Comparison of ENCODE assay signal across 28 cellular contexts in the genomic region with DNA sequence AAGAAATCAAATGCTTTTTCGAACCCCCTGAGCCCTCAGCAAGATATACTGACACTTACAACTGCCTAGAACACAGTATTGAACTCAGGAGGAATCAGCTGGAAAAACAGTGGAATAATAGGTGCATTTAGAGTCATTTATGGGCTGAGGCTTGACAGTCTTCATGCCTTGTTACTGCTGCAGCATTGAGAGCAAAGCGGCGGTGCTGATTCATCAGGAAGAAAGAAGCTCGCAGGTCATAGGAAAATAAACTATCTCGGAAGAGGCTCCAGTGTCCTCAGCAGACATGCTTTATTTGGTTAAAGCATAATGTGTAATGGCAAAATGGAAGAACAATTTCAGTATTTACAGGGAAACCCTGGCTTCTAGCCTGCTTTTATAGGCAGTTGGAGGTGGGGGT. TPM values are rescaled to one million over a fixed set of nuclear protein-coding genes. Genes with fewer than 3 reads are reported as not detected.
DNase-seq lines count a peak whose midpoint lies in the region; ATAC-seq, FAIRE-seq and TF ChIP-seq lines count a peak whose summit lies in the region.
"Had no signal": no experiment of that assay in that cellular context is flagged by ENCODE, and none has a peak within 500 bp of the region (broad histone marks: within the 10 kb centered on the region; RNA-seq: fewer than 3 reads in every experiment).

No MANE protein-coding gene starts in this region.

- no peak overlapping the region for H3K4me3 Mint-ChIP-seq in astrocyte (ENCODE audit: unreplicated experiment)
- H3K4me3 Mint-ChIP-seq in glutamatergic neuron (ENCODE audit: unreplicated experiment): peak overlapping the region; percentile 0
- no peak overlapping the region for H3K4me3 Mint-ChIP-seq in T-helper 17 cell
- H3K4me3 Mint-ChIP-seq: activated naive CD8-positive, alpha-beta T cell; immature natural killer cell; stimulated activated naive CD8-positive, alpha-beta T cell treated with anti-CD3 and anti-CD28 coated beads, Interleukin-15, amount 100 ng/mL, for 72 hours; T-helper 1 cell treated with Interleukin-12 subunit alpha and Interleukin-12 subunit beta and Interleukin-4 antibody, amounts not matched to agents 30 μg/mL and 1 μg/mL, for 36 hours had no signal

- H3K14ac ChIP-seq in neuronal stem cell (ENCODE audit: low read length): no peak overlapping the region

- no peak overlapping the region for H4K91ac ChIP-seq in neuronal stem cell (ENCODE audit: low read depth, low read length, poor library complexity)

- TF ChIP-seq CTCF in astrocyte (IDR thresholded peaks at IDR 0.05; ENCODE audit: insufficient read depth, low read depth, low read length) (no peak), glutamatergic neuron (IDR thresholded peaks at IDR 0.05; ENCODE audit: partially characterized antibody, unreplicated experiment) (no peak)

- no peaks in the 10 kb centered on the region for H3K36me3 Mint-ChIP-seq in astrocyte (ENCODE audit: low read depth, unreplicated experiment)
- H3K36me3 Mint-ChIP-seq in glutamatergic neuron (ENCODE audit: unreplicated experiment): no peaks in the 10 kb centered on the region
- H3K36me3 Mint-ChIP-seq in T-helper 17 cell (ENCODE audit: low read depth): no peaks in the 10 kb centered on the region
- H3K36me3 Mint-ChIP-seq: activated naive CD8-positive, alpha-beta T cell; immature natural killer cell had no signal

- no peak overlapping the region for H2BK15ac ChIP-seq in neuronal stem cell (ENCODE audit: low read length)

- H2BK120ac ChIP-seq in neuronal stem cell (ENCODE audit: low read depth, low read length): no peak overlapping the region

- no peak for FAIRE-seq in astrocyte (lab: Jason Lieb, UNC)
- FAIRE-seq: A549, GM12891, HepG2 had no signal

- no peaks in the 10 kb centered on the region for H3K79me2 ChIP-seq in astrocyte (ENCODE audit: insufficient read depth, low read length)

- no peak overlapping the region for H2BK5ac ChIP-seq in neuronal stem cell (ENCODE audit: low read length)

- H3K4ac ChIP-seq in neuronal stem cell (ENCODE audit: low read length): no peak overlapping the region

- H3K9me3 Mint-ChIP-seq in astrocyte (ENCODE audit: unreplicated experiment) (no peaks in the 10 kb centered on the region), glutamatergic neuron (ENCODE audit: unreplicated experiment) (no peaks in the 10 kb centered on the region)
- H3K9me3 Mint-ChIP-seq: activated T-helper 2 cell treated with anti-CD3 and anti-CD28 coated beads, Interferon-gamma antibody, Interleukin-2, Interleukin-4, amounts not matched to agents 10 μg/mL and 5 μg/mL and 100 μg/mL, durations not matched to agents 14 hours and 24 hours and 36 hours; immature natural killer cell; stimulated activated naive CD8-positive, alpha-beta T cell treated with anti-CD3 and anti-CD28 coated beads, Interleukin-15, amount 100 ng/mL, for 72 hours; T-helper 1 cell treated with Interleukin-12 subunit alpha and Interleukin-12 subunit beta and Interleukin-4 antibody, amounts not matched to agents 30 μg/mL and 1 μg/mL, for 36 hours had no signal

- H3K27ac Mint-ChIP-seq in astrocyte (ENCODE audit: unreplicated experiment) (peak overlapping the region; percentile 10), glutamatergic neuron (ENCODE audit: unreplicated experiment) (peak overlapping the region; percentile 41), T-helper 17 cell (no peak overlapping the region)
- H3K27ac Mint-ChIP-seq: activated naive CD8-positive, alpha-beta T cell; activated T-helper 2 cell treated with anti-CD3 and anti-CD28 coated beads, Interferon-gamma antibody, Interleukin-2, Interleukin-4, amounts not matched to agents 10 μg/mL and 5 μg/mL and 100 μg/mL, durations not matched to agents 14 hours and 24 hours and 36 hours; immature natural killer cell; T-helper 1 cell treated with Interleukin-12 subunit alpha and Interleukin-12 subunit beta and Interleukin-4 antibody, amounts not matched to agents 30 μg/mL and 1 μg/mL, for 36 hours had no signal

- H3K9ac ChIP-seq in astrocyte (ENCODE audit: low read length): no peak overlapping the region
- no peak overlapping the region for H3K9ac ChIP-seq in neuronal stem cell (ENCODE audit: low read depth, low read length, poor library complexity)

- ATAC-seq in HG03135 (IDR thresholded peaks at IDR 0.05; ENCODE audit: unreplicated experiment) (no peak), T-helper 17 cell (no peak), GM21529 (IDR thresholded peaks at IDR 0.05; ENCODE audit: unreplicated experiment) (no peak)
- ATAC-seq: A549; HepG2; mucosa of descending colon; stimulated activated naive CD8-positive, alpha-beta T cell treated with anti-CD3 and anti-CD28 coated beads, Interleukin-15, amount 100 ng/mL, for 72 hours had no signal

- H3K23ac ChIP-seq in neuronal stem cell (ENCODE audit: low read depth, low read length, poor library complexity): no peak overlapping the region

- no peaks in the 10 kb centered on the region for H4K20me1 ChIP-seq in astrocyte (ENCODE audit: insufficient read depth, low read length)

- H3K4me1 Mint-ChIP-seq in astrocyte (ENCODE audit: low read depth, unreplicated experiment) (peaks cover 18% of the 10 kb centered on the region), glutamatergic neuron (ENCODE audit: low read depth, unreplicated experiment) (peaks cover 36% of the 10 kb centered on the region), T-helper 17 cell (peaks cover 3% of the 10 kb centered on the region)
- H3K4me1 Mint-ChIP-seq: immature natural killer cell; stimulated activated naive CD8-positive, alpha-beta T cell treated with anti-CD3 and anti-CD28 coated beads, Interleukin-15, amount 100 ng/mL, for 72 hours had no signal

- H3K4me3 ChIP-seq in astrocyte (ENCODE audit: insufficient read depth, low read depth, low read length) (no peak overlapping the region), neuronal stem cell (ENCODE audit: low read length in 2 of 2) (peak overlapping the region in 1 of 2 donors; percentile 42)
- H3K4me3 ChIP-seq: A549, ascending aorta, left ventricle myocardium inferior, mucosa of descending colon, Peyer's patch, tibial nerve had no signal

- H3K27ac ChIP-seq in astrocyte (ENCODE audit: low read depth, low read length) (no peak overlapping the region), neuronal stem cell (replicated peaks; ENCODE audit: low read length) (peak overlapping the region; percentile 85)
- H3K27ac ChIP-seq: A549, ascending aorta, left ventricle myocardium inferior, Peyer's patch, tibial nerve, WERI-Rb-1 had no signal

- H3K9me3 ChIP-seq in astrocyte (ENCODE audit: insufficient read depth, low read depth, low read length) (no peaks in the 10 kb centered on the region), neuronal stem cell (replicated peaks in 1 of 2; ENCODE audit: control insufficient read depth in 2 of 2, insufficient read depth in 1 of 2, low read depth in 1 of 2, low read length in 2 of 2) (no peaks in the 10 kb centered on the region), T-helper 17 cell (ENCODE audit: control insufficient read depth, low read length, poor library complexity, severe bottlenecking) (no peaks in the 10 kb centered on the region)
- H3K9me3 ChIP-seq: A549, ascending aorta, BE2C, left ventricle myocardium inferior, mucosa of descending colon, Peyer's patch, tibial nerve had no signal

- H2AFZ ChIP-seq in astrocyte (ENCODE audit: low read depth, low read length): no peak overlapping the region
- H2AFZ ChIP-seq in neuronal stem cell (ENCODE audit: low read length): peak overlapping the region; percentile 75

- no peak overlapping the region for H4K8ac ChIP-seq in neuronal stem cell (ENCODE audit: low read depth, low read length)

- H3K4me1 ChIP-seq in astrocyte (ENCODE audit: insufficient read depth, low read length) (peaks cover 4% of the 10 kb centered on the region), neuronal stem cell (ENCODE audit: control insufficient read depth in 2 of 2, insufficient read depth in 1 of 2, low read depth in 1 of 2, low read length in 2 of 2) (peaks cover 25 to 34% of the 10 kb centered on the region in 2 donors)
- H3K4me1 ChIP-seq: A549, ascending aorta, BE2C, left ventricle myocardium inferior, Peyer's patch had no signal

- H2AK5ac ChIP-seq in neuronal stem cell (ENCODE audit: low read depth, low read length): no peak overlapping the region

- H3K27me3 ChIP-seq in astrocyte (ENCODE audit: insufficient read depth, low read length) (no peaks in the 10 kb centered on the region), neuronal stem cell (ENCODE audit: control insufficient read depth in 3 of 3, insufficient read depth in 3 of 3, low read depth in 1 of 3, low read length in 3 of 3) (no peaks in the 10 kb centered on the region)
- H3K27me3 ChIP-seq: ascending aorta, Peyer's patch had no signal

- peak overlapping the region; percentile 47 for H3K4me2 ChIP-seq in astrocyte (ENCODE audit: low read length)
- no peak overlapping the region for H3K4me2 ChIP-seq in neuronal stem cell (ENCODE audit: insufficient read depth, low read length, poor library complexity, severe bottlenecking)
- H3K4me2 ChIP-seq: A549 had no signal

- H3K79me1 ChIP-seq in neuronal stem cell (ENCODE audit: low read depth, low read length): no peaks in the 10 kb centered on the region

- H3K36me3 ChIP-seq in astrocyte (ENCODE audit: insufficient read depth, low read length) (no peaks in the 10 kb centered on the region), neuronal stem cell (replicated peaks in 1 of 2; ENCODE audit: control insufficient read depth in 2 of 2, insufficient read depth in 2 of 2, low read length in 2 of 2) (no peaks in the 10 kb centered on the region)
- H3K36me3 ChIP-seq: ascending aorta, BE2C, left ventricle myocardium inferior, Peyer's patch, tibial nerve, WERI-Rb-1 had no signal

- H3K27me3 Mint-ChIP-seq in astrocyte (ENCODE audit: low read depth, unreplicated experiment): peaks cover 7% of the 10 kb centered on the region
- H3K27me3 Mint-ChIP-seq in glutamatergic neuron (ENCODE audit: unreplicated experiment): no peaks in the 10 kb centered on the region
- H3K27me3 Mint-ChIP-seq in T-helper 17 cell: peaks cover 59% of the 10 kb centered on the region

- H2BK12ac ChIP-seq in neuronal stem cell (ENCODE audit: low read length): no peak overlapping the region

- H3K18ac ChIP-seq in neuronal stem cell (ENCODE audit: low read length): peak overlapping the region; percentile 20

- no CpG with 5 or more reads among the region's 5 CpGs for WGBS in neuronal stem cell (ENCODE audit: extremely low coverage in 2 of 2, insufficient read length in 2 of 2, insufficient replicate concordance in 1 of 2), 2 donors

- DNase-seq in EH (ENCODE audit: low read depth) (peak; percentile 6), astrocyte (ENCODE audit: low read depth) (peak; percentile 14), glutamatergic neuron (no peak), neuronal stem cell (ENCODE audit: low spot score) (no peak), T-helper 17 cell (no peak), NCI-H2171 treated with DMSO at 0.1 percent for 48 hours (lab: John Stamatoyannopoulos, UW) (no peak)
- DNase-seq: activated CD8-positive, alpha-beta memory T cell treated with anti-CD3 and anti-CD28 coated beads, Interleukin-2, amount 50 U/mL, for 48 hours; BE2C; immature natural killer cell; left ventricle myocardium inferior; mucosa of descending colon; NCI-H1092; NCI-H2081; NCI-H510A treated with DMSO at 0.1 percent for 48 hours; Peyer's patch; stimulated activated CD4-positive, alpha-beta T cell treated with anti-CD3 and anti-CD28 coated beads, Interleukin-12 subunit alpha, Interleukin-12 subunit beta, amount 100 ng/mL, for 4 hours; stimulated activated naive CD8-positive, alpha-beta T cell treated with anti-CD3 and anti-CD28 coated beads, Interleukin-15, amount 100 ng/mL, for 72 hours; WERI-Rb-1 had no signal

RNA-seq across cellular contexts. Expression of a gene that starts 30.1 kb away (rescaled TPM):
- total RNA-seq in astrocyte (30.3 and 39.5 TPM in 2 replicates), glutamatergic neuron (ENCODE audit: unreplicated experiment) (157 TPM), T-helper 17 cell (10 to 100 TPM; 21.9 to 22.9 TPM)
- polyA plus RNA-seq in neuronal stem cell (2013, experiment 1 of 2): 52.5 TPM
- polyA plus RNA-seq in neuronal stem cell (2013, experiment 2 of 2): 50.7 TPM

Comparison
In these comparisons a context has a peak if more than half of its experiments do, and no peak if none do; other contexts are left out.
1. DNase-seq: peak in EH (single experiment) and astrocyte (single experiment); none in glutamatergic neuron (single experiment), neuronal stem cell (single experiment), T-helper 17 cell (0 of 3) and NCI-H2171 treated with DMSO at 0.1 percent for 48 hours (single experiment).